ENCODE assay signal across 16 cellular contexts in the genomic region with DNA sequence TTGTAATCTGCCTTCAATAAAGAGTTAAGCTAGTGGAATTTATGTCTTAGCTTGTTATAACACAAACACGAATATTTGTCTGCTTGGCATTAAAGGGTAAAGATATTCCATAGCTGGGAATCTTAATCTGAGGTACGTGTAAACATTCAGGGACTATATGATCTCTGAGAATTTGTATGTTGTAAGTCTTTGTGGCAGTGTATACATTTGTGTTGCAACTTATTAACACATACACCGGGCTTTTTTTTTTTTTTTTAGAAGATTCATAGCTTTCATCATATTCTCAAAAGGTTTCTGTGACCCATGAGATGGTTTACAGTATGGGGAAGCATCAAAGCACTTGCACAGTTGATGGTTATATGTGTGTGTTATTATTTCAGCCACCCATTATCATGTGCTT. TPM values are rescaled to one million over a fixed set of nuclear protein-coding genes. Genes with fewer than 3 reads are reported as not detected.
DNase-seq lines count a peak whose midpoint lies in the region; ATAC-seq, FAIRE-seq and TF ChIP-seq lines count a peak whose summit lies in the region.
"Had no signal": no experiment of that assay in that cellular context is flagged by ENCODE, and none has a peak within 500 bp of the region (broad histone marks: within the 10 kb centered on the region; RNA-seq: fewer than 3 reads in every experiment).

No MANE protein-coding gene starts in this region.

- H4K91ac ChIP-seq in mesenchymal stem cell (ENCODE audit: low read length) = no peak overlapping the region

- TF ChIP-seq RAD21 in K562 (CRISPR knock-in tag; conservative IDR thresholded peaks at IDR 0.05 in 1 of 2, IDR thresholded peaks at IDR 0.05 in 1 of 2) = no peak

- H2BK5ac ChIP-seq in mesenchymal stem cell (ENCODE audit: low read depth, low read length, poor library complexity, severe bottlenecking) = no peak overlapping the region

- in situ Hi-C loops in K562 (cut with MboI) = no loop called here

- WGBS in K562 (ENCODE audit: insufficient coverage, low coverage, missing lambda C conversion rate) = 3% methylated on average over 3 of the region's 3 CpGs
- 76% methylated on average over 2 of the region's 3 CpGs for WGBS in mesenchymal stem cell

- H3K23ac ChIP-seq in mesenchymal stem cell (ENCODE audit: low read length in 2 of 2) = no peak overlapping the region

- no peaks in the 10 kb centered on the region for H3K9me1 ChIP-seq in K562 (ENCODE audit: control insufficient read depth, insufficient read depth, low read length)

- no peaks in the 10 kb centered on the region for H3K27me3 ChIP-seq in CD4-positive, CD25-positive, alpha-beta regulatory T cell (ENCODE audit: control insufficient read depth, insufficient read depth, low read length)
- H3K27me3 ChIP-seq in KMS-11 (ENCODE audit: insufficient read depth, low read depth) = no peaks in the 10 kb centered on the region
- no peaks in the 10 kb centered on the region for H3K27me3 ChIP-seq in K562 (ENCODE audit: control insufficient read depth in 2 of 2, insufficient read depth in 2 of 2, low read length in 2 of 2)
- H3K27me3 ChIP-seq in mesenchymal stem cell (ENCODE audit: control insufficient read depth in 1 of 2, insufficient read depth in 1 of 2, low read length in 2 of 2) = no peaks in the 10 kb centered on the region
- no peaks in the 10 kb centered on the region for H3K27me3 ChIP-seq in tibial artery

- H3K9ac ChIP-seq in KMS-11 (no peak overlapping the region), K562 (ENCODE audit: insufficient read depth in 1 of 2, low read depth in 2 of 2, low read length in 2 of 2) (peak overlapping the region in 1 of 2 experiments; percentile 92; a peak in 3 of 4 replicates), mesenchymal stem cell (ENCODE audit: low read length) (peak overlapping the region; percentile 99)

- H2AFZ ChIP-seq in KMS-11 (ENCODE audit: low read depth) = no peak overlapping the region
- H2AFZ ChIP-seq in K562 (ENCODE audit: low read depth, low read length) = 0 out of 2 replicates have a peak overlapping the region, but pooled peaks have one; percentile 5
- no peak overlapping the region for H2AFZ ChIP-seq in mesenchymal stem cell (ENCODE audit: low read depth, low read length)

- H3K9me3 ChIP-seq in CD4-positive, CD25-positive, alpha-beta regulatory T cell (ENCODE audit: control insufficient read depth in 2 of 2, low read length in 2 of 2) = no peaks in the 10 kb centered on the region
- H3K9me3 ChIP-seq in K562 (replicated peaks; ENCODE audit: control insufficient read depth, insufficient read depth, low read depth, low read length) (no peaks in the 10 kb centered on the region), mesenchymal stem cell (ENCODE audit: control insufficient read depth, low read length) (no peaks in the 10 kb centered on the region), tibial artery (no peaks in the 10 kb centered on the region)

- H3K36me3 Mint-ChIP-seq in CD4-positive, CD25-positive, alpha-beta regulatory T cell = peaks cover 9% of the 10 kb centered on the region

- no peak overlapping the region for H3K18ac ChIP-seq in mesenchymal stem cell (ENCODE audit: low read depth in 1 of 2, low read length in 2 of 2)

- DNase-seq in CD4-positive, CD25-positive, alpha-beta regulatory T cell = no peak
- DNase-seq in K562 (ENCODE audit: extremely low read depth in 1 of 4, low spot score in 3 of 4) (no peak), mesenchymal stem cell (peak; percentile 41), HUDEP-2 (lab: John Stamatoyannopoulos, UW; ENCODE audit: unreplicated experiment in 76 of 76) (no peak), tibial artery (no peak)
- no peak for DNase-seq in stimulated activated CD4-positive, alpha-beta T cell treated with anti-CD3 and anti-CD28 coated beads, Interleukin-1b, Interleukin-23, amount 100 ng/mL, for 48 hours
- DNase-seq: activated CD4-positive, CD25-positive, alpha-beta regulatory T cell treated with anti-CD3 and anti-CD28 coated beads, Interleukin-2, amount 50 U/mL, for 72 hours; activated T-cell treated with anti-CD3 and anti-CD28 coated beads, Interleukin-2, amount 50 U/mL, for 48 hours; hippocampal formation; midbrain; NCI-H146; NCI-H748 treated with DMSO at 0.1 percent for 48 hours; substantia nigra had no signal

- H3K27ac ChIP-seq in CD4-positive, CD25-positive, alpha-beta regulatory T cell (ENCODE audit: insufficient read depth, low read length, poor library complexity, severe bottlenecking) = peak overlapping the region; percentile 97
- H3K27ac ChIP-seq in KMS-11 (no peak overlapping the region), K562 (ENCODE audit: extremely low read depth, low read depth, low read length) (peak overlapping the region; percentile 97), mesenchymal stem cell (ENCODE audit: low read length, poor library complexity, severe bottlenecking) (no peak overlapping the region), tibial artery (no peak overlapping the region)
- H3K27ac ChIP-seq: C4-2B had no signal

- intact Hi-C loops in K562 (cut with micrococcal nuclease) (no loop called here), tibial artery (cut with DNase I; ENCODE audit: low total_unique reads) (no loop called here)

- peak overlapping the region in 1 of 3 donors; percentile 56 for H3K27ac Mint-ChIP-seq in CD4-positive, CD25-positive, alpha-beta regulatory T cell

- CTCF ChIA-PET in K562 (lab: Yijun Ruan, JAX; ENCODE audit: low intra/inter-chr PET ratio) = no interaction called here

- no peak for TF ChIP-seq CTCF in KMS-11 (conservative IDR thresholded peaks at IDR 0.05; ENCODE audit: low read depth, low read length)
- TF ChIP-seq CTCF in K562 (IDR thresholded peaks at IDR 0.05 in 2 of 3, conservative IDR thresholded peaks at IDR 0.05 in 1 of 3; ENCODE audit: insufficient read depth in 2 of 3, low read depth in 1 of 3, low read length in 3 of 3) = no peak
- no peak for TF ChIP-seq CTCF in tibial artery (IDR thresholded peaks at IDR 0.05)

- peaks cover 42% of the 10 kb centered on the region for H3K4me1 ChIP-seq in CD4-positive, CD25-positive, alpha-beta regulatory T cell (ENCODE audit: control insufficient read depth, insufficient read depth, low read length, poor library complexity, severe bottlenecking)
- H3K4me1 ChIP-seq in KMS-11 (ENCODE audit: low read depth, poor library complexity, severe bottlenecking) (peaks cover 26% of the 10 kb centered on the region), K562 (replicated peaks in 1 of 2; ENCODE audit: control insufficient read depth in 2 of 2, insufficient read depth in 2 of 2, low read length in 2 of 2) (peaks cover 11 to 13% of the 10 kb centered on the region in 2 experiments; a peak in 3 of 5 replicates), mesenchymal stem cell (ENCODE audit: control insufficient read depth, insufficient read depth, low read depth, low read length) (peaks cover 1% of the 10 kb centered on the region), tibial artery (peaks cover 0 to 35% (median 31%) of the 10 kb centered on the region in 4 donors)

- no peak for FAIRE-seq in K562 (lab: Jason Lieb, UNC)

- no peak overlapping the region for H3K14ac ChIP-seq in mesenchymal stem cell (ENCODE audit: low read length in 2 of 2)

- no peak for TF ChIP-seq POLR2A in K562 (conservative IDR thresholded peaks at IDR 0.05)

- peaks cover 11% of the 10 kb centered on the region for H3K36me3 ChIP-seq in CD4-positive, CD25-positive, alpha-beta regulatory T cell (ENCODE audit: control insufficient read depth, insufficient read depth, low read length)
- H3K36me3 ChIP-seq in KMS-11 (ENCODE audit: insufficient read depth) (no peaks in the 10 kb centered on the region), K562 (ENCODE audit: control insufficient read depth, insufficient read depth, low read length) (peaks cover 34% of the 10 kb centered on the region), mesenchymal stem cell (ENCODE audit: control insufficient read depth in 1 of 2, insufficient read depth in 2 of 2, low read depth in 1 of 2, low read length in 2 of 2) (peaks cover 3 to 12% of the 10 kb centered on the region in 2 experiments), tibial artery (peaks cover 0 to 13% (median 12%) of the 10 kb centered on the region in 3 donors)

- H3K4me1 Mint-ChIP-seq in CD4-positive, CD25-positive, alpha-beta regulatory T cell = peaks cover 9 to 33% (median 24%) of the 10 kb centered on the region in 4 donors

- H3K79me2 ChIP-seq in KMS-11 (ENCODE audit: insufficient read depth, low read depth) (peaks cover 58% of the 10 kb centered on the region), K562 (ENCODE audit: control insufficient read depth, insufficient read depth, low read length) (peaks cover 86% of the 10 kb centered on the region)

- no peak overlapping the region for H2BK120ac ChIP-seq in mesenchymal stem cell (ENCODE audit: low read depth, low read length)

- H3K4me2 ChIP-seq in KMS-11 = peak overlapping the region; percentile 88
- peak overlapping the region; percentile 98 for H3K4me2 ChIP-seq in K562 (ENCODE audit: insufficient read depth, low read length)
- no peak overlapping the region for H3K4me2 ChIP-seq in mesenchymal stem cell (ENCODE audit: low read length, poor library complexity, severe bottlenecking)

- POLR2A ChIA-PET in K562 (lab: Yijun Ruan, JAX) = interaction anchor here (0.6 to 1.7 kb wide), 4 partner anchors 9 to 83 kb away, joined by 3 to 4 read pairs (median 4); no protein-coding TSS in a partner anchor

- no peak overlapping the region for H2BK15ac ChIP-seq in mesenchymal stem cell (ENCODE audit: low read depth, poor library complexity, severe bottlenecking)

- H3K4ac ChIP-seq in mesenchymal stem cell (ENCODE audit: low read depth in 1 of 2, low read length in 2 of 2) = no peak overlapping the region

- no peak overlapping the region for H4K8ac ChIP-seq in mesenchymal stem cell (ENCODE audit: low read length)

- H4K20me1 ChIP-seq in KMS-11 (ENCODE audit: insufficient read depth) (0 out of 2 replicates have a peak, but pooled peaks cover under 1% of the 10 kb centered on the region), K562 (replicated peaks; ENCODE audit: control insufficient read depth, insufficient read depth, low read length) (no peaks in the 10 kb centered on the region)

- H2BK12ac ChIP-seq in mesenchymal stem cell (ENCODE audit: low read length in 2 of 2) = no peak overlapping the region

- H2AK5ac ChIP-seq in mesenchymal stem cell (ENCODE audit: low read length, severe bottlenecking) = no peak overlapping the region

- H3K9me3 Mint-ChIP-seq in CD4-positive, CD25-positive, alpha-beta regulatory T cell = no peaks in the 10 kb centered on the region

- no peak for ATAC-seq in CD4-positive, CD25-positive, alpha-beta regulatory T cell (ENCODE audit: low read depth in 2 of 2)
- ATAC-seq in K562 (no peak), GM19463 (IDR thresholded peaks at IDR 0.05; ENCODE audit: unreplicated experiment) (no peak)

- no TSS peak for BruUV-seq in K562 (replicated peaks; lab: Mats Ljungman, UMichigan)

- peak overlapping the region; percentile 93 for H3K4me3 ChIP-seq in CD4-positive, CD25-positive, alpha-beta regulatory T cell (ENCODE audit: low read depth, low read length)
- H3K4me3 ChIP-seq in KMS-11 (IDR thresholded peaks at IDR 0.05; ENCODE audit: insufficient read depth, low read depth, low read length) (no peak overlapping the region), K562 (peak overlapping the region; percentile 82), mesenchymal stem cell (ENCODE audit: insufficient read depth in 1 of 2, low read depth in 1 of 2, low read length in 2 of 2) (peak overlapping the region in 1 of 2 experiments; percentile 95), tibial artery (no peak overlapping the region)

- H3K79me1 ChIP-seq in mesenchymal stem cell (replicated peaks; ENCODE audit: low read length, poor library complexity, severe bottlenecking) = peaks cover 2% of the 10 kb centered on the region

- no peak overlapping the region for H3K4me3 Mint-ChIP-seq in CD4-positive, CD25-positive, alpha-beta regulatory T cell

- no peak for TF ChIP-seq EP300 in K562 (IDR thresholded peaks at IDR 0.05; ENCODE audit: low read length)

- no peaks in the 10 kb centered on the region for H3K27me3 Mint-ChIP-seq in CD4-positive, CD25-positive, alpha-beta regulatory T cell

RNA-seq across cellular contexts. Expression of a gene that starts 3.0 kb away (rescaled TPM):
- 30.8 TPM for total RNA-seq in CD4-positive, CD25-positive, alpha-beta regulatory T cell
- 10 to 100 TPM; 60.2 to 82.0 (median 78.4) TPM for polyA plus RNA-seq in CD4-positive, CD25-positive, alpha-beta regulatory T cell
- total RNA-seq in K562 (2011; cell fraction: chromatin; rRNA removed; ENCODE audit: low replicate concordance) = 7.8 and 28.4 TPM in 2 replicates
- total RNA-seq in K562 (2011; cell fraction: nucleolus; rRNA removed) = 5.3 and 8.7 TPM in 2 replicates
- 15.0 and 24.5 TPM in 2 replicates for total RNA-seq in K562 (2011; cell fraction: nucleoplasm; rRNA removed)
- total RNA-seq in K562 (2014; rRNA removed) = 18.8 and 29.7 TPM in 2 replicates
- total RNA-seq in K562 (2014; rRNA removed; fragmentation: Illumina TruSeq; extraction: Trizol) = 50.3 and 66.8 TPM in 2 replicates
- 35.6 and 36.7 TPM in 2 replicates for total RNA-seq in K562 (2015; rRNA removed; fragmentation: Illumina TruSeq; extraction: Trizol)
- total RNA-seq in K562 (2021) = 56.3 and 59.1 TPM in 2 replicates
- 79.2 and 98.2 TPM in 2 replicates for polyA plus RNA-seq in K562 (2011; rRNA removed)
- 25.8 and 49.3 TPM in 2 replicates for polyA plus RNA-seq in K562 (2011; cell fraction: cytosol; rRNA removed)
- polyA plus RNA-seq in K562 (2011; cell fraction: nucleus; rRNA removed) = 17.2 and 24.5 TPM in 2 replicates
- polyA plus RNA-seq in K562 (2012) = 39.7 and 48.5 TPM in 2 replicates
- polyA plus RNA-seq in K562 (2014; fragmentation: Illumina TruSeq; extraction: Trizol) = 70.4 and 72.1 TPM in 2 replicates
- polyA plus RNA-seq in K562 (2014; fragmentation: Nextera tagmentation; extraction: Ambion mirVana) = 100 to 1,000 TPM in 1 of 2 experiments, 10 to 100 TPM in 1; 97.8 to 104 TPM
- 45.5 and 47.2 TPM in 2 replicates for polyA plus RNA-seq in K562 (2014; rRNA removed)
- polyA minus RNA-seq in K562 (2011; rRNA and poly(A)+ RNA removed) = 53.9 and 65.6 TPM in 2 replicates
- 21.8 and 24.4 TPM in 2 replicates for polyA minus RNA-seq in K562 (2011; cell fraction: cytosol; rRNA and poly(A)+ RNA removed)
- 6.7 and 18.1 TPM in 2 replicates for polyA minus RNA-seq in K562 (2011; cell fraction: nucleus; rRNA and poly(A)+ RNA removed)
- polyA plus RNA-seq in mesenchymal stem cell (2013, experiment 1 of 2) = 35.1 TPM
- 36.4 TPM for polyA plus RNA-seq in mesenchymal stem cell (2013, experiment 2 of 2)

RNA-seq across cellular contexts. Expression of a gene that starts 3.4 kb away (rescaled TPM):
- total RNA-seq in CD4-positive, CD25-positive, alpha-beta regulatory T cell = 192 TPM
- 10 to 100 TPM; 52.6 to 63.4 (median 56.1) TPM for polyA plus RNA-seq in CD4-positive, CD25-positive, alpha-beta regulatory T cell
- total RNA-seq in K562 (2011; cell fraction: chromatin; rRNA removed; ENCODE audit: low replicate concordance) = 87.6 and 197 TPM in 2 replicates
- 58.9 and 75.1 TPM in 2 replicates for total RNA-seq in K562 (2011; cell fraction: nucleolus; rRNA removed)
- total RNA-seq in K562 (2011; cell fraction: nucleoplasm; rRNA removed) = 72.0 and 86.5 TPM in 2 replicates
- 23.6 and 37.2 TPM in 2 replicates for total RNA-seq in K562 (2014; rRNA removed)
- total RNA-seq in K562 (2014; rRNA removed; fragmentation: Illumina TruSeq; extraction: Trizol) = 37.9 and 42.9 TPM in 2 replicates
- 33.3 and 38.9 TPM in 2 replicates for total RNA-seq in K562 (2015; rRNA removed; fragmentation: Illumina TruSeq; extraction: Trizol)
- 24.2 and 24.4 TPM in 2 replicates for total RNA-seq in K562 (2021)
- polyA plus RNA-seq in K562 (2011; rRNA removed) = 12.3 and 17.7 TPM in 2 replicates
- polyA plus RNA-seq in K562 (2011; cell fraction: cytosol; rRNA removed) = 2.4 and 4.6 TPM in 2 replicates
- polyA plus RNA-seq in K562 (2011; cell fraction: nucleus; rRNA removed) = 22.1 and 25.6 TPM in 2 replicates
- polyA plus RNA-seq in K562 (2012) = 12.7 and 14.0 TPM in 2 replicates
- polyA plus RNA-seq in K562 (2014; fragmentation: Illumina TruSeq; extraction: Trizol) = 16.9 and 18.5 TPM in 2 replicates
- 10 to 100 TPM in 1 of 2 experiments, 1 to 10 TPM in 1; 8.4 to 11.8 TPM for polyA plus RNA-seq in K562 (2014; fragmentation: Nextera tagmentation; extraction: Ambion mirVana)
- 13.1 and 14.3 TPM in 2 replicates for polyA plus RNA-seq in K562 (2014; rRNA removed)
- 50.5 and 54.9 TPM in 2 replicates for polyA minus RNA-seq in K562 (2011; rRNA and poly(A)+ RNA removed)
- polyA minus RNA-seq in K562 (2011; cell fraction: cytosol; rRNA and poly(A)+ RNA removed) = 16.7 and 29.3 TPM in 2 replicates
- 34.6 and 80.0 TPM in 2 replicates for polyA minus RNA-seq in K562 (2011; cell fraction: nucleus; rRNA and poly(A)+ RNA removed)
- 20.7 TPM for polyA plus RNA-seq in mesenchymal stem cell (2013, experiment 1 of 2)
- polyA plus RNA-seq in mesenchymal stem cell (2013, experiment 2 of 2) = 21.1 TPM

RNA-seq across cellular contexts. Expression of a gene that starts 35.8 kb away (rescaled TPM):
- total RNA-seq in CD4-positive, CD25-positive, alpha-beta regulatory T cell = 19.7 TPM
- polyA plus RNA-seq in CD4-positive, CD25-positive, alpha-beta regulatory T cell = 10 to 100 TPM; 13.9 to 21.4 (median 19.1) TPM
- total RNA-seq in K562 (2011; cell fraction: chromatin; rRNA removed; ENCODE audit: low replicate concordance) = 145 and 291 TPM in 2 replicates
- 78.7 and 90.9 TPM in 2 replicates for total RNA-seq in K562 (2011; cell fraction: nucleolus; rRNA removed)
- total RNA-seq in K562 (2011; cell fraction: nucleoplasm; rRNA removed) = 144 and 194 TPM in 2 replicates
- total RNA-seq in K562 (2014; rRNA removed) (60.0 and 63.6 TPM in 2 replicates), K562 (2014; rRNA removed; fragmentation: Illumina TruSeq; extraction: Trizol) (92.1 and 99.9 TPM in 2 replicates), K562 (2015; rRNA removed; fragmentation: Illumina TruSeq; extraction: Trizol) (78.3 and 87.9 TPM in 2 replicates), K562 (2021) (52.6 and 65.2 TPM in 2 replicates)
- polyA plus RNA-seq in K562 (2011; rRNA removed) (61.7 and 87.9 TPM in 2 replicates), K562 (2014; fragmentation: Illumina TruSeq; extraction: Trizol) (68.8 and 81.8 TPM in 2 replicates), K562 (2014; fragmentation: Nextera tagmentation; extraction: Ambion mirVana) (10 to 100 TPM; 59.0 to 89.8 TPM), K562 (2014; rRNA removed) (79.5 and 82.1 TPM in 2 replicates)
- polyA plus RNA-seq in K562 (2011; cell fraction: cytosol; rRNA removed) = 20.2 and 36.7 TPM in 2 replicates
- 52.8 and 66.0 TPM in 2 replicates for polyA plus RNA-seq in K562 (2011; cell fraction: nucleus; rRNA removed)
- 45.4 and 64.8 TPM in 2 replicates for polyA plus RNA-seq in K562 (2012)
- 77.0 and 80.4 TPM in 2 replicates for polyA minus RNA-seq in K562 (2011; rRNA and poly(A)+ RNA removed)
- 15.1 and 27.1 TPM in 2 replicates for polyA minus RNA-seq in K562 (2011; cell fraction: cytosol; rRNA and poly(A)+ RNA removed)
- polyA minus RNA-seq in K562 (2011; cell fraction: nucleus; rRNA and poly(A)+ RNA removed) = 46.2 and 58.9 TPM in 2 replicates
- 35.6 TPM for polyA plus RNA-seq in mesenchymal stem cell (2013, experiment 1 of 2)
- polyA plus RNA-seq in mesenchymal stem cell (2013, experiment 2 of 2) = 33.8 TPM

Comparison
In these comparisons a context has a peak if more than half of its experiments do, and no peak if none do; other contexts are left out.
1. H3K27ac ChIP-seq: peak in CD4-positive, CD25-positive, alpha-beta regulatory T cell (single experiment) and K562 (single experiment); none in KMS-11 (single experiment), mesenchymal stem cell (single experiment) and tibial artery (0 of 2).
2. H3K4me3 ChIP-seq: peak in CD4-positive, CD25-positive, alpha-beta regulatory T cell (single experiment) and K562 (single experiment); none in KMS-11 (single experiment) and tibial artery (0 of 2).